ENCODE assay signal across 20 cellular contexts in genomic region chr12:128938886-128939285, GRCh38.
DNase-seq lines count a peak whose midpoint lies in the region; ATAC-seq, FAIRE-seq and TF ChIP-seq lines count a peak whose summit lies in the region.
"Had no signal": no experiment of that assay in that cellular context is flagged by ENCODE, and none has a peak within 500 bp of the region (broad histone marks: within the 10 kb centered on the region; RNA-seq: fewer than 3 reads in every experiment).

No MANE protein-coding gene starts in this region.

- H2AK5ac ChIP-seq in H1 (ENCODE audit: low read depth, low read length) = no peak overlapping the region

- FAIRE-seq in H1 (lab: Jason Lieb, UNC) = no peak
- FAIRE-seq: GM12891, HTR-8/SVneo had no signal

- DNase-seq in RWPE2 (ENCODE audit: low spot score) = no peak
- no peak for DNase-seq in H1 (ENCODE audit: low read depth in 1 of 2, low spot score in 2 of 2)
- peak; percentile 20 for DNase-seq in posterior vena cava (ENCODE audit: low spot score)
- DNase-seq in SK-N-SH = no peak
- DNase-seq in DMS 273 treated with DMSO at 0.1 percent for 48 hours (lab: John Stamatoyannopoulos, UW) = no peak
- DNase-seq in KBM-7 = no peak
- DNase-seq: CD4-positive, CD25-positive, alpha-beta regulatory T cell; COR-L47; DND-41; GM23248; NCI-H1092; NCI-H1436; NCI-H1930; NCI-H2227 treated with DMSO at 0.1 percent for 48 hours; NCI-H510A had no signal

- no peak overlapping the region for H4K8ac ChIP-seq in H1 (ENCODE audit: extremely low read depth, insufficient read depth, low read length)

- H3K27ac ChIP-seq in RWPE2 (ENCODE audit: poor library complexity, severe bottlenecking) = no peak overlapping the region
- no peak overlapping the region for H3K27ac ChIP-seq in H1 (ENCODE audit: low read depth, low read length)
- peak overlapping the region; percentile 63 to 86 for H3K27ac ChIP-seq in liver (ENCODE audit: low read depth in 1 of 2, low read length in 2 of 2)
- no peak overlapping the region for H3K27ac ChIP-seq in SK-N-SH (ENCODE audit: low read depth in 2 of 2, low read length in 1 of 2)
- H3K27ac ChIP-seq: GM23248 had no signal

- no peak overlapping the region for H3K9ac ChIP-seq in H1 (replicated peaks in 1 of 4; ENCODE audit: extremely low read depth in 1 of 4, low read depth in 3 of 4, low read length in 3 of 4)
- H3K9ac ChIP-seq in liver (ENCODE audit: low read depth in 1 of 2, low read length in 2 of 2) = no peak overlapping the region
- no peak overlapping the region for H3K9ac ChIP-seq in SK-N-SH
- H3K9ac ChIP-seq: GM23248 had no signal

- TF ChIP-seq EP300 in H1 (IDR thresholded peaks at IDR 0.05; ENCODE audit: borderline replicate concordance in 1 of 2, low read depth in 2 of 2, low read length in 2 of 2) (no peak), SK-N-SH (IDR thresholded peaks at IDR 0.05; ENCODE audit: borderline replicate concordance in 1 of 2, low read depth in 1 of 2, low read length in 1 of 2) (no peak)

- no peak overlapping the region for H3K4ac ChIP-seq in H1 (replicated peaks; ENCODE audit: insufficient read length, low read depth, low read length)

- H3K36me3 ChIP-seq in RWPE2 (ENCODE audit: low read depth) (no peaks in the 10 kb centered on the region), H1 (ENCODE audit: control insufficient read depth in 2 of 4, insufficient read depth in 4 of 4, low read length in 3 of 4) (no peaks in the 10 kb centered on the region), liver (ENCODE audit: control insufficient read depth in 4 of 4, insufficient read depth in 3 of 4, low read depth in 1 of 4, low read length in 3 of 4) (no peaks in the 10 kb centered on the region), SK-N-SH (replicated peaks in 1 of 2; ENCODE audit: control insufficient read depth in 1 of 2, insufficient read depth in 2 of 2, low read length in 1 of 2) (no peaks in the 10 kb centered on the region)
- H3K36me3 ChIP-seq: HAP-1 had no signal

- POLR2A ChIA-PET in H1 (lab: Charles Lee; ENCODE audit: partially characterized antibody) = no interaction called here
- POLR2A ChIA-PET in SK-N-SH (lab: Yijun Ruan, JAX) = no interaction called here

- H3K18ac ChIP-seq in H1 (ENCODE audit: extremely low read depth, low read length) = no peak overlapping the region

- H3K56ac ChIP-seq in H1 (replicated peaks; ENCODE audit: insufficient read length, low read depth, low read length) = no peak overlapping the region

- in situ Hi-C loops in KBM-7 (cut with MboI; ENCODE audit: low pct_unique_long_range_greater_than_20kb, low sequenced_read_pairs) = no loop called here

- no peak overlapping the region for H4K91ac ChIP-seq in H1 (replicated peaks; ENCODE audit: insufficient read length, low read length)

- no peak overlapping the region for H3K23ac ChIP-seq in H1 (ENCODE audit: insufficient read length)

- H3K4me2 ChIP-seq in H1 (ENCODE audit: insufficient read depth in 1 of 2, low read depth in 2 of 2, low read length in 2 of 2) (no peak overlapping the region), SK-N-SH (no peak overlapping the region)

- H2BK5ac ChIP-seq in H1 (ENCODE audit: low read depth, low read length) = no peak overlapping the region

- H2BK12ac ChIP-seq in H1 (ENCODE audit: low read depth, low read length) = 0 out of 2 replicates have a peak overlapping the region, but pooled peaks have one; percentile 17

- H2AFZ ChIP-seq in H1 (ENCODE audit: low read length) (no peak overlapping the region), SK-N-SH (ENCODE audit: low read depth) (no peak overlapping the region)
- H2AFZ ChIP-seq: GM23248 had no signal

- H2BK20ac ChIP-seq in H1 (ENCODE audit: low read length) = no peak overlapping the region

- H4K5ac ChIP-seq in H1 (ENCODE audit: insufficient read length, low read depth, low read length) = no peak overlapping the region

- H3K23me2 ChIP-seq in H1 (ENCODE audit: low read depth, low read length) = no peaks in the 10 kb centered on the region

- H3K9me3 ChIP-seq in RWPE2 (ENCODE audit: severe bottlenecking) = no peaks in the 10 kb centered on the region
- no peaks in the 10 kb centered on the region for H3K9me3 ChIP-seq in H1 (ENCODE audit: insufficient read depth in 2 of 2, low read depth in 1 of 2, low read length in 1 of 2)
- no peaks in the 10 kb centered on the region for H3K9me3 ChIP-seq in liver (ENCODE audit: control insufficient read depth in 4 of 4, low read length in 3 of 4)
- H3K9me3 ChIP-seq in SK-N-SH = no peaks in the 10 kb centered on the region
- H3K9me3 ChIP-seq: HAP-1 had no signal

- H3K79me1 ChIP-seq in H1 (ENCODE audit: low read depth, low read length) = no peaks in the 10 kb centered on the region

- H3K79me2 ChIP-seq in H1 (ENCODE audit: control insufficient read depth in 1 of 2, insufficient read depth in 2 of 2, low read length in 2 of 2) (no peaks in the 10 kb centered on the region), SK-N-SH (ENCODE audit: insufficient read depth) (no peaks in the 10 kb centered on the region)

- intact Hi-C loops in posterior vena cava (cut with DNase I) = no loop called here

- H3K4me1 ChIP-seq in RWPE2 (ENCODE audit: insufficient read depth, poor library complexity, severe bottlenecking) (no peaks in the 10 kb centered on the region), H1 (replicated peaks in 1 of 4; ENCODE audit: control insufficient read depth in 3 of 4, insufficient read depth in 4 of 4, low read length in 3 of 4) (no peaks in the 10 kb centered on the region; a peak in 2 of 7 replicates), liver (ENCODE audit: control insufficient read depth in 4 of 4, insufficient read depth in 4 of 4, low read length in 3 of 4) (peaks cover 0 to 11% (median 1%) of the 10 kb centered on the region in 4 donors), SK-N-SH (ENCODE audit: control insufficient read depth in 1 of 2, insufficient read depth in 2 of 2, low read depth in 1 of 2, low read length in 1 of 2) (no peaks in the 10 kb centered on the region)
- H3K4me1 ChIP-seq: HAP-1 had no signal

- H3F3A ChIP-seq in SK-N-SH (replicated peaks; ENCODE audit: insufficient read depth) = no peaks in the 10 kb centered on the region

- H3K27me3 ChIP-seq in RWPE2 (ENCODE audit: insufficient read depth, poor library complexity, severe bottlenecking) (no peaks in the 10 kb centered on the region), H1 (replicated peaks in 1 of 4; ENCODE audit: control insufficient read depth in 3 of 4, extremely low read depth in 1 of 4, insufficient read depth in 3 of 4, low read length in 3 of 4) (no peaks in the 10 kb centered on the region; a peak in 1 of 7 replicates), liver (ENCODE audit: control insufficient read depth in 4 of 4, insufficient read depth in 4 of 4, low read length in 3 of 4) (no peaks in the 10 kb centered on the region), SK-N-SH (ENCODE audit: insufficient read depth) (no peaks in the 10 kb centered on the region)

- CTCF ChIA-PET in H1 (lab: Charles Lee; ENCODE audit: partially characterized antibody) = interaction anchor here (1.5 kb wide), 1 partner anchor 82 kb away, joined by 3 read pairs; no protein-coding TSS in a partner anchor
- CTCF ChIA-PET in SK-N-SH (lab: Yijun Ruan, JAX) = no interaction called here

- H2BK120ac ChIP-seq in H1 (replicated peaks; ENCODE audit: low read depth, low read length) = no peak overlapping the region

- H3K14ac ChIP-seq in H1 (ENCODE audit: insufficient read length) = no peak overlapping the region

- H3K9me2 ChIP-seq in SK-N-SH = no peaks in the 10 kb centered on the region

- TF ChIP-seq CTCF in RWPE2 (IDR thresholded peaks at IDR 0.05; ENCODE audit: poor library complexity, severe bottlenecking) (no peak), H1 (IDR thresholded peaks at IDR 0.05; ENCODE audit: control extremely low read depth in 1 of 3, insufficient read depth in 1 of 3, low read depth in 1 of 3, low read length in 3 of 3) (no peak), liver (IDR thresholded peaks at IDR 0.05; ENCODE audit: low read depth, low read length, missing input control) (no peak), SK-N-SH (IDR thresholded peaks at IDR 0.05) (no peak)

- TF ChIP-seq RAD21 in H1 (IDR thresholded peaks at IDR 0.05 in 1 of 2, conservative IDR thresholded peaks at IDR 0.05 in 1 of 2; ENCODE audit: low read depth in 2 of 2, low read length in 2 of 2) (no peak), liver (IDR thresholded peaks at IDR 0.05) (peak; percentile 46 to 58), SK-N-SH (IDR thresholded peaks at IDR 0.05; ENCODE audit: low read length) (no peak)

- ATAC-seq in RWPE2 (ENCODE audit: low read depth) = peak; percentile 42; the same call in 1 of the 3 replicates
- ATAC-seq in GM18861 (IDR thresholded peaks at IDR 0.05; ENCODE audit: unreplicated experiment) = no peak

- H2BK15ac ChIP-seq in H1 (ENCODE audit: low read length) = no peak overlapping the region

- no peak overlapping the region for H3K4me3 ChIP-seq in RWPE2 (ENCODE audit: severe bottlenecking)
- H3K4me3 ChIP-seq in H1 (ENCODE audit: extremely low read depth in 1 of 4, insufficient read depth in 2 of 4, low read depth in 3 of 4, low read length in 4 of 4) = no peak overlapping the region
- no peak overlapping the region for H3K4me3 ChIP-seq in liver (ENCODE audit: low read depth in 1 of 3, low read length in 3 of 3)
- no peak overlapping the region for H3K4me3 ChIP-seq in SK-N-SH (ENCODE audit: low read depth in 2 of 2, low read length in 1 of 2)
- H3K4me3 ChIP-seq: GM23248, HAP-1 had no signal

- 90% methylated on average over 5 of the region's 5 CpGs; no CpG with 5 or more reads in 1 of the 2 experiments for WGBS in H1 (ENCODE audit: extremely low coverage in 1 of 2, insufficient coverage in 1 of 2, insufficient read length in 1 of 2, insufficient replicate concordance in 2 of 2, low coverage in 1 of 2, low lambda C conversion rate in 2 of 2, missing lambda C conversion rate in 1 of 2), 2 experiments
- 30% methylated on average over 5 of the region's 5 CpGs for WGBS in liver
- WGBS in SK-N-SH (ENCODE audit: low lambda C conversion rate) = 60% methylated on average over 5 of the region's 5 CpGs

- H4K20me1 ChIP-seq in H1 (replicated peaks in 1 of 2; ENCODE audit: control insufficient read depth in 1 of 2, insufficient read depth in 2 of 2, low read length in 2 of 2) (no peaks in the 10 kb centered on the region), SK-N-SH (ENCODE audit: insufficient read depth) (no peaks in the 10 kb centered on the region)

- TF ChIP-seq POLR2A in H1 (IDR thresholded peaks at IDR 0.05; ENCODE audit: control extremely low read depth in 1 of 2, low read depth in 2 of 2, low read length in 2 of 2) = no peak

TF ChIP-seq in H1, 55 proteins besides CTCF, POLR2A, EP300 and RAD21 (continues in another document):
- no peak for TF ChIP-seq MAX (IDR thresholded peaks at IDR 0.05)

TF ChIP-seq in liver, 16 proteins besides CTCF, POLR2A, EP300 and RAD21 (continues in another document):
- TF ChIP-seq JUND (IDR thresholded peaks at IDR 0.05) (peak in 1 of 2 donors; percentile 68), HNF4A (conservative IDR thresholded peaks at IDR 0.05) (peak; percentile 51 to 79), EGR1 (IDR thresholded peaks at IDR 0.05; ENCODE audit: low read depth in 2 of 2) (no peak), FOXA2 (IDR thresholded peaks at IDR 0.05) (peak; percentile 42)

TF ChIP-seq in SK-N-SH, 30 proteins besides CTCF, POLR2A, EP300 and RAD21 (continues in another document):
- TF ChIP-seq FOXM1 (IDR thresholded peaks at IDR 0.05; ENCODE audit: low read depth) (no peak), GABPA (IDR thresholded peaks at IDR 0.05; ENCODE audit: low read depth) (no peak)

Comparison
In these comparisons a context has a peak if more than half of its experiments do, and no peak if none do; other contexts are left out.
1. H3K27ac ChIP-seq: peak in liver (2 of 2); none in RWPE2 (single experiment), H1 (single experiment) and SK-N-SH (0 of 2).